In genomic region chr5:127741412-127741811, GRCh38 we compare ENCODE assay signal across 1 cellular context.
TF ChIP-seq lines count a peak whose summit lies in the region.

No MANE protein-coding gene starts in this region.

TF ChIP-seq in K562, 482 proteins besides CTCF, POLR2A, EP300 and RAD21 (continued from another document):
- TF ChIP-seq ZNF609 (CRISPR knock-in tag; IDR thresholded peaks at IDR 0.05; ENCODE audit: borderline replicate concordance), result no peak
- TF ChIP-seq ATF7 (IDR thresholded peaks at IDR 0.05), result no peak
- TF ChIP-seq ZBTB17 (CRISPR knock-in tag; IDR thresholded peaks at IDR 0.05), result no peak
- no peak for TF ChIP-seq ZNF134 (CRISPR knock-in tag; conservative IDR thresholded peaks at IDR 0.05)
- TF ChIP-seq PTTG1 (tag; IDR thresholded peaks at IDR 0.05; ENCODE audit: low read depth), result no peak
- TF ChIP-seq PHF21A (IDR thresholded peaks at IDR 0.05; ENCODE audit: borderline replicate concordance, low read depth), result no peak
